Comparison of ENCODE assay signal across 9 cellular contexts in the genomic region with DNA sequence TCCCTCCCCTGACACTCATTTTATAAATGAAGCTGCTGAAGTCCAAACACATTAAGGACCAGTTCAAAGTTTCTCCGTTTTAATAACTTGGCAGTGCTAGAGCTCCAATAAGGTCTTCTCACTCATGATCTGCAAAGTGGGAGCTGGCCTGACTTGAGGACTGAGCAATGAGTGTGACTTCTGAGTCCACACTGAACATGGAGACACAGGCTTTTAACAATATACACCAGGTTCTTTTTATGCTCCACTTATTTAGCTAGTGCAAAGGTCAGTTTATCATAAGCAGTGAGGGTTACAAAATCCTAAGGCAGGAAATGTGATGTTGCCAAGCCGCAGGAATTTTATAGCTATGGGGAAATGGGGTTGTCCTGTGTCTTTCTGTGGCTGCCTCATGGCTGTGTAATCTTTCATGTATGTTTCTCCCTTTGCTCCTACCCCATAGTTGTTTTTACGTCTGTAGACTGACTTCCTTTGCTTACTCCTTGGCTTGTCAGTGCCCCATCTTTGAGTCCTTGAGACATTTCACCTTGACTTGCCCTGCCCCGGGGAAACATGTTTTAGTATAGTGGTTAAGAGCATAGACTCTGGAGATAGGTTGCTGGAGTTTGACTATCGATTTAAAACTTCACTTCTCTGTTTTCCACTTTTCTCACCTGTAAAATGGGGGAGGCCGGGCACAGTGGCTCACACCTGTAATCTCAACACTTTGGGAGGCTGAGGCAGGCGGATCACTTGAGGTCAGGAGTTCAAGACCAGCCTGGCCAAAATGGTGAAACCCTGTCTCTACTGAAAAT.
DNase-seq lines count a peak whose midpoint lies in the region; ATAC-seq and FAIRE-seq lines count a peak whose summit lies in the region.
"Had no signal": no experiment of that assay in that cellular context is flagged by ENCODE, and none has a peak within 500 bp of the region (broad histone marks: within the 10 kb centered on the region; RNA-seq: fewer than 3 reads in every experiment).

No MANE protein-coding gene starts in this region.

- H3K36me3 Mint-ChIP-seq in activated naive CD8-positive, alpha-beta T cell: no peaks in the 10 kb centered on the region
- H3K36me3 Mint-ChIP-seq in activated naive CD8-positive, alpha-beta T cell treated with anti-CD3 and anti-CD28 coated beads, Interleukin-2, amount 50 U/mL, for 24 hours (ENCODE audit: low read depth): no peaks in the 10 kb centered on the region

- FAIRE-seq in urothelium cell line (lab: Jason Lieb, UNC): no peak

- ATAC-seq in activated naive CD8-positive, alpha-beta T cell treated with anti-CD3 and anti-CD28 coated beads, Interleukin-2, amount 50 U/mL, for 24 hours: no peak
- ATAC-seq in HG03378 (IDR thresholded peaks at IDR 0.05; ENCODE audit: unreplicated experiment): no peak

- no peak for DNase-seq in activated naive CD8-positive, alpha-beta T cell treated with anti-CD3 and anti-CD28 coated beads, Interleukin-2, amount 50 U/mL, for 24 hours
- DNase-seq in amniotic stem cell (lab: John Stamatoyannopoulos, UW) (peak; percentile 37), kidney tubule cell (ENCODE audit: low spot score) (peak; percentile 95), urothelium cell line (ENCODE audit: low spot score) (peak; percentile 71)
- no peak for DNase-seq in stimulated activated CD4-positive, alpha-beta T cell treated with anti-CD3 and anti-CD28 coated beads, Interleukin-1b, Interleukin-23, amount 100 ng/mL, for 48 hours
- no peak for DNase-seq in activated effector memory CD4-positive, alpha-beta T cell treated with Interleukin-2 at 50 U/mL for 16 hours
- DNase-seq: C1 segment of cervical spinal cord had no signal

- peak overlapping the region; percentile 43 for H3K27ac Mint-ChIP-seq in activated naive CD8-positive, alpha-beta T cell
- H3K27ac Mint-ChIP-seq in activated naive CD8-positive, alpha-beta T cell treated with anti-CD3 and anti-CD28 coated beads, Interleukin-2, amount 50 U/mL, for 24 hours: no peak overlapping the region

- peaks cover 27% of the 10 kb centered on the region for H3K4me1 Mint-ChIP-seq in activated naive CD8-positive, alpha-beta T cell (ENCODE audit: low read depth)
- peaks cover 56% of the 10 kb centered on the region for H3K4me1 Mint-ChIP-seq in activated naive CD8-positive, alpha-beta T cell treated with anti-CD3 and anti-CD28 coated beads, Interleukin-2, amount 50 U/mL, for 24 hours

- no peak overlapping the region for H3K4me3 Mint-ChIP-seq in activated naive CD8-positive, alpha-beta T cell
- no peak overlapping the region for H3K4me3 Mint-ChIP-seq in activated naive CD8-positive, alpha-beta T cell treated with anti-CD3 and anti-CD28 coated beads, Interleukin-2, amount 50 U/mL, for 24 hours

- no peaks in the 10 kb centered on the region for H3K27me3 Mint-ChIP-seq in activated naive CD8-positive, alpha-beta T cell
- H3K27me3 Mint-ChIP-seq in activated naive CD8-positive, alpha-beta T cell treated with anti-CD3 and anti-CD28 coated beads, Interleukin-2, amount 50 U/mL, for 24 hours: peaks cover 5% of the 10 kb centered on the region

- H3K9me3 Mint-ChIP-seq in activated naive CD8-positive, alpha-beta T cell (ENCODE audit: low read depth): no peaks in the 10 kb centered on the region
- peaks cover 4% of the 10 kb centered on the region for H3K9me3 Mint-ChIP-seq in activated naive CD8-positive, alpha-beta T cell treated with anti-CD3 and anti-CD28 coated beads, Interleukin-2, amount 50 U/mL, for 24 hours

Comparison
In these comparisons a context has a peak if more than half of its experiments do, and no peak if none do; other contexts are left out.
1. DNase-seq: peak in amniotic stem cell (single experiment), kidney tubule cell (single experiment) and urothelium cell line (single experiment); none in activated naive CD8-positive, alpha-beta T cell treated with anti-CD3 and anti-CD28 coated beads, Interleukin-2, amount 50 U/mL, for 24 hours (single experiment), stimulated activated CD4-positive, alpha-beta T cell treated with anti-CD3 and anti-CD28 coated beads, Interleukin-1b, Interleukin-23, amount 100 ng/mL, for 48 hours (single experiment) and activated effector memory CD4-positive, alpha-beta T cell treated with Interleukin-2 at 50 U/mL for 16 hours (single experiment).